In the genomic region with DNA sequence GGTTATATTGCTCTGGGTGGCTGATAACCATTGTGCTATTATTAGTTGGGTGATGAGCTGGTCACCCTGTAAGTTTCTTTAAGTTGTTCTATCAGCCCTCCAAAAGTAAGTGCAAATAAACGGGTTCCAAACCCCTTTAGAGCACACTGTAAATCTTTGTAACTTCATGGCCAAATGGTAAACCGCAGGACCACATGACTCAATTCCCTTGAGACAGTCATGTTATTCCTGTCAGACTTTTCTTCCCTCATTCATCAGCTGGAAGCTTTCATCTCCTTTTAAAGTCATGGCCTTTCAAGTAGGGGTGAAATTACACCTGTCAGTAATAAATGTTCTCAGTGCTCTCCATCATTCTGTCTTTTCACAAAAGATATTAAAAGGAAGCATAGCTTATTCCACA, we compare ENCODE assay signal across 9 cellular contexts.
DNase-seq lines count a peak whose midpoint lies in the region; ATAC-seq and TF ChIP-seq lines count a peak whose summit lies in the region.
"Had no signal": no experiment of that assay in that cellular context is flagged by ENCODE, and none has a peak within 500 bp of the region (broad histone marks: within the 10 kb centered on the region; RNA-seq: fewer than 3 reads in every experiment).

No MANE protein-coding gene starts in this region.

- H2AK9ac ChIP-seq in IMR-90 (replicated peaks; ENCODE audit: low read depth, low read length, poor library complexity), result no peak overlapping the region

- peak; percentile 2 for DNase-seq in GM10266 (ENCODE audit: extremely low spot score)
- DNase-seq in IMR-90, result peak; percentile 67
- peak; percentile 49 for DNase-seq in germinal center (ENCODE audit: low spot score)
- no peak for DNase-seq in left ventricle myocardium inferior
- no peak for DNase-seq in glutamatergic neuron
- DNase-seq in NCI-H2196 (lab: John Stamatoyannopoulos, UW; ENCODE audit: unreplicated experiment), result no peak
- DNase-seq in posterior cingulate gyrus, result no peak

- ATAC-seq in GM21737 (IDR thresholded peaks at IDR 0.05; ENCODE audit: unreplicated experiment), result peak; percentile 85
- no peak for ATAC-seq in IMR-90 (ENCODE audit: low read depth)

- in situ Hi-C loops in IMR-90 (cut with MboI; ENCODE audit: low sequenced_read_pairs), result no loop called here

- no peak for TF ChIP-seq POLR2A in IMR-90 (IDR thresholded peaks at IDR 0.05; ENCODE audit: low read depth, low read length)

- no peak overlapping the region for H2BK120ac ChIP-seq in IMR-90 (ENCODE audit: low read depth, low read length)

- no peak overlapping the region for H4K8ac ChIP-seq in IMR-90 (ENCODE audit: low read depth in 2 of 2, low read length in 2 of 2)

- H4K20me1 ChIP-seq in IMR-90 (ENCODE audit: insufficient read depth, low read length), result no peaks in the 10 kb centered on the region

- no peak overlapping the region for H3K14ac ChIP-seq in IMR-90 (replicated peaks; ENCODE audit: low read depth, low read length)

- no peak overlapping the region for H2AFZ ChIP-seq in IMR-90 (replicated peaks; ENCODE audit: low read length, poor library complexity)

- no peak overlapping the region for H3K56ac ChIP-seq in IMR-90 (ENCODE audit: extremely low read depth, insufficient read depth, low read length)

- H4K5ac ChIP-seq in IMR-90 (ENCODE audit: low read depth, low read length), result no peak overlapping the region

- no peak overlapping the region for H3K18ac ChIP-seq in IMR-90 (ENCODE audit: low read depth, low read length)

- H3K4me3 Mint-ChIP-seq in glutamatergic neuron (ENCODE audit: unreplicated experiment), result no peak overlapping the region
- H3K4me3 Mint-ChIP-seq: brain had no signal

- no peak for TF ChIP-seq RAD21 in IMR-90 (IDR thresholded peaks at IDR 0.05; ENCODE audit: low read length)

- CTCF ChIA-PET in IMR-90 (lab: Yijun Ruan, JAX), result interaction anchor here (0.8 kb wide), 1 partner anchor 455 kb away, joined by 3 read pairs; no protein-coding TSS in a partner anchor

- no peaks in the 10 kb centered on the region for H3K9me3 ChIP-seq in IMR-90 (ENCODE audit: control insufficient read depth, insufficient read depth, low read length)
- no peaks in the 10 kb centered on the region for H3K9me3 ChIP-seq in left ventricle myocardium inferior (replicated peaks)

- no peak overlapping the region for H2BK20ac ChIP-seq in IMR-90 (ENCODE audit: low read depth, low read length)

- H3K27me3 Mint-ChIP-seq in glutamatergic neuron (ENCODE audit: unreplicated experiment), result peaks cover 2% of the 10 kb centered on the region

- H3K9me1 ChIP-seq in IMR-90 (ENCODE audit: insufficient read depth, low read length), result no peaks in the 10 kb centered on the region

- POLR2A ChIA-PET in IMR-90 (lab: Charles Lee; ENCODE audit: unreplicated experiment), result no interaction called here

- H3K27ac Mint-ChIP-seq in glutamatergic neuron (ENCODE audit: unreplicated experiment), result no peak overlapping the region
- H3K27ac Mint-ChIP-seq: brain had no signal

- no peak for TF ChIP-seq CTCF in GM10266 (IDR thresholded peaks at IDR 0.05; ENCODE audit: control insufficient read depth, insufficient read depth, low read depth, missing control alignments)
- TF ChIP-seq CTCF in IMR-90 (conservative IDR thresholded peaks at IDR 0.05; ENCODE audit: low read depth, low read length), result no peak
- TF ChIP-seq CTCF in left ventricle myocardium inferior (IDR thresholded peaks at IDR 0.05; ENCODE audit: borderline replicate concordance), result no peak
- no peak for TF ChIP-seq CTCF in glutamatergic neuron (IDR thresholded peaks at IDR 0.05; ENCODE audit: partially characterized antibody, unreplicated experiment)

- dilution Hi-C loops in IMR-90 (cut with HindIII; ENCODE audit: low sequenced_read_pairs, unreplicated experiment), result no loop called here

- H2BK15ac ChIP-seq in IMR-90 (ENCODE audit: low read depth, low read length), result no peak overlapping the region

- H3K4me1 ChIP-seq in IMR-90 (ENCODE audit: control insufficient read depth, insufficient read depth, low read length), result no peaks in the 10 kb centered on the region; the same call in 1 of the 2 replicates
- H3K4me1 ChIP-seq in left ventricle myocardium inferior, result no peaks in the 10 kb centered on the region

- H3K23ac ChIP-seq in IMR-90 (ENCODE audit: low read depth, low read length), result no peak overlapping the region

- no peak overlapping the region for H2AK5ac ChIP-seq in IMR-90 (ENCODE audit: low read depth, low read length)

- H3K36me3 ChIP-seq in IMR-90 (ENCODE audit: control insufficient read depth, insufficient read depth, low read length) (no peaks in the 10 kb centered on the region), left ventricle myocardium inferior (no peaks in the 10 kb centered on the region)

- no peaks in the 10 kb centered on the region for H3K79me1 ChIP-seq in IMR-90 (ENCODE audit: low read depth in 1 of 2, low read length in 2 of 2)

- no peak overlapping the region for H4K91ac ChIP-seq in IMR-90 (ENCODE audit: insufficient read depth, low read depth, low read length)

- H3K9ac ChIP-seq in IMR-90 (ENCODE audit: low read depth, low read length), result no peak overlapping the region

- H3K9me3 Mint-ChIP-seq in glutamatergic neuron (ENCODE audit: unreplicated experiment), result no peaks in the 10 kb centered on the region
- H3K9me3 Mint-ChIP-seq: brain had no signal

- no peak overlapping the region for H2BK5ac ChIP-seq in IMR-90 (ENCODE audit: low read depth, low read length, poor library complexity, severe bottlenecking)

- no CpG with 5 or more reads among the region's 2 CpGs for WGBS in IMR-90 (ENCODE audit: extremely low coverage in 2 of 2, insufficient read length in 1 of 2), 2 experiments

- peaks cover 2% of the 10 kb centered on the region for H3K4me1 Mint-ChIP-seq in glutamatergic neuron (ENCODE audit: low read depth, unreplicated experiment)

- intact Hi-C loops in IMR-90 (cut with micrococcal nuclease), result loop anchor here (10.0 kb wide), 1 partner anchor 246 kb away; no protein-coding TSS in a partner anchor
- intact Hi-C loops in left ventricle myocardium inferior (cut with micrococcal nuclease), result no loop called here
- intact Hi-C loops in posterior cingulate gyrus (cut with DNase I), result no loop called here

- BruUV-seq in IMR-90 (replicated peaks; lab: Mats Ljungman, UMichigan), result no TSS peak

- no peaks in the 10 kb centered on the region for H3K36me3 Mint-ChIP-seq in glutamatergic neuron (ENCODE audit: unreplicated experiment)
- H3K36me3 Mint-ChIP-seq: brain had no signal

- H3K27ac ChIP-seq in IMR-90 (ENCODE audit: insufficient read depth, low read length) (no peak overlapping the region), left ventricle myocardium inferior (replicated peaks) (no peak overlapping the region)

- H3K4me2 ChIP-seq in IMR-90 (ENCODE audit: low read depth, low read length), result no peak overlapping the region

- H3K4ac ChIP-seq in IMR-90 (ENCODE audit: low read depth, low read length), result no peak overlapping the region

- H3K4me3 ChIP-seq in IMR-90 (ENCODE audit: insufficient read depth, low read depth, low read length), result no peak overlapping the region
- H3K4me3 ChIP-seq in left ventricle myocardium inferior, result no peak overlapping the region

- peaks cover 1% of the 10 kb centered on the region; the same call in 1 of the 2 replicates for H3K27me3 ChIP-seq in IMR-90 (ENCODE audit: control insufficient read depth, insufficient read depth, low read length)
- no peaks in the 10 kb centered on the region for H3K27me3 ChIP-seq in left ventricle myocardium inferior (ENCODE audit: low read depth)

TF ChIP-seq in IMR-90, 13 proteins besides CTCF, POLR2A, EP300 and RAD21:
- TF ChIP-seq SMC3 (IDR thresholded peaks at IDR 0.05; ENCODE audit: low read depth, low read length), result no peak
- TF ChIP-seq, protein P1, sequence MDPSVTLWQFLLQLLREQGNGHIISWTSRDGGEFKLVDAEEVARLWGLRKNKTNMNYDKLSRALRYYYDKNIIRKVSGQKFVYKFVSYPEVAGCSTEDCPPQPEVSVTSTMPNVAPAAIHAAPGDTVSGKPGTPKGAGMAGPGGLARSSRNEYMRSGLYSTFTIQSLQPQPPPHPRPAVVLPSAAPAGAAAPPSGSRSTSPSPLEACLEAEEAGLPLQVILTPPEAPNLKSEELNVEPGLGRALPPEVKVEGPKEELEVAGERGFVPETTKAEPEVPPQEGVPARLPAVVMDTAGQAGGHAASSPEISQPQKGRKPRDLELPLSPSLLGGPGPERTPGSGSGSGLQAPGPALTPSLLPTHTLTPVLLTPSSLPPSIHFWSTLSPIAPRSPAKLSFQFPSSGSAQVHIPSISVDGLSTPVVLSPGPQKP (IDR thresholded peaks at IDR 0.05; ENCODE audit: borderline replicate concordance, low read depth, low read length), result no peak
- no peak for TF ChIP-seq MAZ (IDR thresholded peaks at IDR 0.05; ENCODE audit: borderline replicate concordance, low read depth, low read length)
- TF ChIP-seq, protein P2, sequence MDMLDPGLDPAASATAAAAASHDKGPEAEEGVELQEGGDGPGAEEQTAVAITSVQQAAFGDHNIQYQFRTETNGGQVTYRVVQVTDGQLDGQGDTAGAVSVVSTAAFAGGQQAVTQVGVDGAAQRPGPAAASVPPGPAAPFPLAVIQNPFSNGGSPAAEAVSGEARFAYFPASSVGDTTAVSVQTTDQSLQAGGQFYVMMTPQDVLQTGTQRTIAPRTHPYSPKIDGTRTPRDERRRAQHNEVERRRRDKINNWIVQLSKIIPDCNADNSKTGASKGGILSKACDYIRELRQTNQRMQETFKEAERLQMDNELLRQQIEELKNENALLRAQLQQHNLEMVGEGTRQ (IDR thresholded peaks at IDR 0.05; ENCODE audit: low read depth, low read length), result peak; percentile 55; the same call in 1 of the 2 replicates
- TF ChIP-seq FOS (IDR thresholded peaks at IDR 0.05; ENCODE audit: low read depth, low read length), result no peak
- TF ChIP-seq MXI1 (IDR thresholded peaks at IDR 0.05; ENCODE audit: borderline replicate concordance, low read depth, low read length), result no peak
- TF ChIP-seq RFX5 (IDR thresholded peaks at IDR 0.05; ENCODE audit: low read depth, low read length), result no peak

Comparison
In these comparisons a context has a peak if more than half of its experiments do, and no peak if none do; other contexts are left out.
1. DNase-seq: peak in GM10266 (single experiment), IMR-90 (single experiment) and germinal center (single experiment); none in left ventricle myocardium inferior (single experiment), glutamatergic neuron (single experiment), NCI-H2196 (single experiment) and posterior cingulate gyrus (0 of 10).